In genomic region chr5:134175874-134176522, GRCh38 we compare ENCODE assay signal across 8 cellular contexts. TPM values are rescaled to one million over a fixed set of nuclear protein-coding genes. Genes with fewer than 3 reads are reported as not detected.
A peak's percentile ranks its signal among the peaks of the same experiment; 100 is the strongest.
DNase-seq lines count a peak whose midpoint lies in the region; ATAC-seq, FAIRE-seq and TF ChIP-seq lines count a peak whose summit lies in the region.

No MANE protein-coding gene starts in this region.

- H3K9ac ChIP-seq in SU-DHL-6 (ENCODE audit: low read length) (peak overlapping the region; percentile 87), H1 (replicated peaks in 1 of 4; ENCODE audit: extremely low read depth in 1 of 4, low read depth in 3 of 4, low read length in 3 of 4) (peak overlapping the region; percentile 90 to 96 (median 94)), mucosa of rectum (ENCODE audit: low read depth in 1 of 2, low read length in 2 of 2) (peak overlapping the region; percentile 93 to 99)

- H2BK20ac ChIP-seq in H1 (ENCODE audit: low read length), result no peak overlapping the region

- peaks cover 0 to 3% (median 0%) of the 10 kb centered on the region in 4 experiments; a peak in 4 of 7 replicates for H3K4me1 ChIP-seq in H1 (replicated peaks in 1 of 4; ENCODE audit: control insufficient read depth in 3 of 4, insufficient read depth in 4 of 4, low read length in 3 of 4)
- peaks cover 28 to 37% of the 10 kb centered on the region in 2 donors for H3K4me1 ChIP-seq in mucosa of rectum (ENCODE audit: control insufficient read depth in 2 of 2, insufficient read depth in 2 of 2, low read length in 2 of 2)

- H3K36me3 ChIP-seq in SU-DHL-6 (ENCODE audit: low read length) (0 out of 2 replicates have a peak, but pooled peaks cover 2% of the 10 kb centered on the region), H1 (ENCODE audit: control insufficient read depth in 2 of 4, insufficient read depth in 4 of 4, low read length in 3 of 4) (peaks cover 0 to 15% (median 7%) of the 10 kb centered on the region in 4 experiments; a peak in 3 of 8 replicates), mucosa of rectum (ENCODE audit: control insufficient read depth in 2 of 2, insufficient read depth in 2 of 2, low read length in 2 of 2) (peaks cover 8 to 10% of the 10 kb centered on the region in 2 donors)

- no peak overlapping the region for H2AK5ac ChIP-seq in H1 (ENCODE audit: low read depth, low read length)

- ATAC-seq in HG03103 (IDR thresholded peaks at IDR 0.05; ENCODE audit: low read depth, unreplicated experiment), result peak; percentile 6

- H3K79me1 ChIP-seq in H1 (ENCODE audit: low read depth, low read length), result no peaks in the 10 kb centered on the region; the same call in 1 of the 2 replicates

- peaks cover 36% of the 10 kb centered on the region for H3K79me2 ChIP-seq in SU-DHL-6 (ENCODE audit: insufficient read depth, low read length)
- H3K79me2 ChIP-seq in H1 (ENCODE audit: control insufficient read depth in 1 of 2, insufficient read depth in 2 of 2, low read length in 2 of 2), result peaks cover 14 to 47% of the 10 kb centered on the region in 2 experiments

- no peak overlapping the region for H2AFZ ChIP-seq in SU-DHL-6 (ENCODE audit: low read depth, low read length, severe bottlenecking)
- no peak overlapping the region for H2AFZ ChIP-seq in H1 (ENCODE audit: low read length)

- no peak overlapping the region for H3K18ac ChIP-seq in H1 (ENCODE audit: extremely low read depth, low read length)

- peaks cover 9% of the 10 kb centered on the region; the same call in 1 of the 2 replicates for H4K20me1 ChIP-seq in SU-DHL-6 (ENCODE audit: low read depth, low read length)
- H4K20me1 ChIP-seq in H1 (replicated peaks in 1 of 2; ENCODE audit: control insufficient read depth in 1 of 2, insufficient read depth in 2 of 2, low read length in 2 of 2), result peaks cover 2 to 8% of the 10 kb centered on the region in 2 experiments

- no peak overlapping the region for H3K14ac ChIP-seq in H1 (ENCODE audit: insufficient read length)

- H2BK120ac ChIP-seq in H1 (replicated peaks; ENCODE audit: low read depth, low read length), result no peak overlapping the region

- H3K56ac ChIP-seq in H1 (replicated peaks; ENCODE audit: insufficient read length, low read depth, low read length), result no peak overlapping the region

- POLR2A ChIA-PET in H1 (lab: Charles Lee; ENCODE audit: partially characterized antibody), result interaction anchor here (0.6 to 4.9 kb wide), 50 partner anchors 8 to 472 kb away, joined by 3 to 58 read pairs (median 5); partner anchors contain the start of genes PPP2CA, SEC24A, TCF7 and UBE2B

- H3K9me2 ChIP-seq in SU-DHL-6 (replicated peaks; ENCODE audit: insufficient read depth, low read length), result no peaks in the 10 kb centered on the region

- CTCF ChIA-PET in H1 (lab: Charles Lee; ENCODE audit: partially characterized antibody), result no interaction called here

- H3K27ac ChIP-seq in SU-DHL-6 (ENCODE audit: low read depth, low read length) (peak overlapping the region; percentile 78), H1 (ENCODE audit: low read depth, low read length) (no peak overlapping the region), mucosa of rectum (ENCODE audit: low read depth in 2 of 2, low read length in 2 of 2) (peak overlapping the region; percentile 98 to 99)

- H3K4me3 ChIP-seq in SU-DHL-6 (ENCODE audit: insufficient read depth, low read length, poor library complexity, severe bottlenecking) (peak overlapping the region; percentile 79), H1 (ENCODE audit: extremely low read depth in 1 of 4, insufficient read depth in 2 of 4, low read depth in 3 of 4, low read length in 4 of 4) (peak overlapping the region; percentile 63 to 95 (median 84)), mucosa of rectum (ENCODE audit: low read length in 2 of 2) (peak overlapping the region; percentile 94 to 95)

- no peak overlapping the region for H4K8ac ChIP-seq in H1 (ENCODE audit: extremely low read depth, insufficient read depth, low read length)

- no peaks in the 10 kb centered on the region for H3K27me3 ChIP-seq in SU-DHL-6 (ENCODE audit: low read length)
- H3K27me3 ChIP-seq in H1 (replicated peaks in 1 of 4; ENCODE audit: control insufficient read depth in 3 of 4, extremely low read depth in 1 of 4, insufficient read depth in 3 of 4, low read length in 3 of 4), result no peaks in the 10 kb centered on the region
- no peaks in the 10 kb centered on the region for H3K27me3 ChIP-seq in mucosa of rectum (ENCODE audit: control insufficient read depth in 2 of 2, insufficient read depth in 2 of 2, low read length in 2 of 2)

- peak; percentile 21 for DNase-seq in ACHN
- no peak for DNase-seq in GM18507 (ENCODE audit: extremely low spot score, insufficient read length, low read depth)
- no peak for DNase-seq in H1 (ENCODE audit: low read depth in 1 of 2, low spot score in 2 of 2)
- DNase-seq in NCI-H510A (lab: John Stamatoyannopoulos, UW), result no peak
- no peak for DNase-seq in mucosa of gallbladder (ENCODE audit: low spot score)

- H3F3A ChIP-seq in SU-DHL-6 (ENCODE audit: insufficient read depth), result peaks cover 9% of the 10 kb centered on the region

- in situ Hi-C loops in ACHN (cut with HindIII; ENCODE audit: low pct_ligation_motif_present, low pct_unique_long_range_greater_than_20kb, low sequenced_read_pairs), result no loop called here

- H2BK15ac ChIP-seq in H1 (ENCODE audit: low read length), result no peak overlapping the region

- no peak overlapping the region for H3K23ac ChIP-seq in H1 (ENCODE audit: insufficient read length)

- no peak for TF ChIP-seq RAD21 in H1 (IDR thresholded peaks at IDR 0.05 in 1 of 2, conservative IDR thresholded peaks at IDR 0.05 in 1 of 2; ENCODE audit: low read depth in 2 of 2, low read length in 2 of 2)

- TF ChIP-seq POLR2A in H1 (IDR thresholded peaks at IDR 0.05; ENCODE audit: control extremely low read depth in 1 of 2, low read depth in 2 of 2, low read length in 2 of 2), result no peak

- no peak overlapping the region for H2BK12ac ChIP-seq in H1 (ENCODE audit: low read depth, low read length)

- no peak overlapping the region for H3K4ac ChIP-seq in H1 (replicated peaks; ENCODE audit: insufficient read length, low read depth, low read length)

- H4K91ac ChIP-seq in H1 (replicated peaks; ENCODE audit: insufficient read length, low read length), result no peak overlapping the region

- TF ChIP-seq CTCF in SU-DHL-6 (IDR thresholded peaks at IDR 0.05; ENCODE audit: insufficient read depth, low read length, poor library complexity, severe bottlenecking), result no peak
- no peak for TF ChIP-seq CTCF in H1 (IDR thresholded peaks at IDR 0.05; ENCODE audit: control extremely low read depth in 1 of 3, insufficient read depth in 1 of 3, low read depth in 1 of 3, low read length in 3 of 3)

- peak overlapping the region; percentile 99 for H3K4me2 ChIP-seq in SU-DHL-6 (ENCODE audit: low read depth, low read length, poor library complexity, severe bottlenecking)
- peak overlapping the region; percentile 90 to 93 for H3K4me2 ChIP-seq in H1 (ENCODE audit: insufficient read depth in 1 of 2, low read depth in 2 of 2, low read length in 2 of 2)

- H4K5ac ChIP-seq in H1 (ENCODE audit: insufficient read length, low read depth, low read length), result no peak overlapping the region

- H3K23me2 ChIP-seq in H1 (ENCODE audit: low read depth, low read length), result peaks cover 3% of the 10 kb centered on the region

- TF ChIP-seq EP300 in H1 (IDR thresholded peaks at IDR 0.05; ENCODE audit: borderline replicate concordance in 1 of 2, low read depth in 2 of 2, low read length in 2 of 2), result no peak

- FAIRE-seq in GM18507 (lab: Jason Lieb, UNC), result peak; percentile 62
- no peak for FAIRE-seq in H1 (lab: Jason Lieb, UNC)

- WGBS in H1 (ENCODE audit: extremely low coverage in 1 of 2, insufficient coverage in 1 of 2, insufficient read length in 1 of 2, insufficient replicate concordance in 2 of 2, low coverage in 1 of 2, low lambda C conversion rate in 2 of 2, missing lambda C conversion rate in 1 of 2), 2 experiments, result 3% methylated on average over 31 of the region's 32 CpGs; no CpG with 5 or more reads in 1 of the 2 experiments

- H2BK5ac ChIP-seq in H1 (ENCODE audit: low read depth, low read length), result peak overlapping the region; percentile 95; the same call in 1 of the 2 replicates

- H3K9me3 ChIP-seq in SU-DHL-6 (ENCODE audit: insufficient read depth, low read length) (no peaks in the 10 kb centered on the region), H1 (ENCODE audit: insufficient read depth in 2 of 2, low read depth in 1 of 2, low read length in 1 of 2) (no peaks in the 10 kb centered on the region), mucosa of rectum (ENCODE audit: control insufficient read depth in 2 of 2, low read length in 2 of 2) (no peaks in the 10 kb centered on the region)

TF ChIP-seq in H1, 55 proteins besides CTCF, POLR2A, EP300 and RAD21 (continues in another document):
- TF ChIP-seq SAP30 (IDR thresholded peaks at IDR 0.05; ENCODE audit: insufficient read depth, insufficient replicate concordance, low read length) (no peak), BRCA1 (IDR thresholded peaks at IDR 0.05; ENCODE audit: low read depth, low read length) (no peak), CHD1 (IDR thresholded peaks at IDR 0.05; ENCODE audit: low read depth, low read length) (no peak), HDAC2 (IDR thresholded peaks at IDR 0.05; ENCODE audit: borderline replicate concordance in 1 of 2, low read depth in 2 of 2, low read length in 2 of 2) (no peak), CHD2 (IDR thresholded peaks at IDR 0.05; ENCODE audit: low read length) (no peak)

RNA-seq across cellular contexts. Expression of gene SKP1, which starts 0.8 kb away (rescaled TPM):
- 326 and 332 TPM in 2 replicates for total RNA-seq in H1 (2021; fragmentation: NEBNext Ultra II Directional; extraction: Animal tissue kit (Norgen Biotek cat#: 25700))
- polyA plus RNA-seq in H1 (2011; rRNA removed), result 86.4 and 163 TPM in 2 replicates
- 268 TPM for polyA plus RNA-seq in H1 (2011; cell fraction: cytosol; rRNA removed)
- 62.2 TPM for polyA plus RNA-seq in H1 (2011; cell fraction: nucleus; rRNA removed)
- polyA plus RNA-seq in H1 (2012, experiment 1 of 2), result 368 to 573 TPM (median 403 TPM) in 4 replicates
- polyA plus RNA-seq in H1 (2012, experiment 2 of 2), result 106 TPM
- polyA plus RNA-seq in H1 (2013, experiment 1 of 2), result 502 TPM
- 505 TPM for polyA plus RNA-seq in H1 (2013, experiment 2 of 2)
- polyA minus RNA-seq in H1 (2011; rRNA and poly(A)+ RNA removed), result 126 and 158 TPM in 2 replicates
- 107 TPM for polyA minus RNA-seq in H1 (2011; cell fraction: cytosol; rRNA and poly(A)+ RNA removed)
- 64.5 TPM for polyA minus RNA-seq in H1 (2011; cell fraction: nucleus; rRNA and poly(A)+ RNA removed)
- total RNA-seq in mucosa of gallbladder, result 340 TPM

RNA-seq across cellular contexts. Expression of gene PPP2CA, which starts 49.9 kb away (rescaled TPM):
- 205 and 211 TPM in 2 replicates for total RNA-seq in H1 (2021; fragmentation: NEBNext Ultra II Directional; extraction: Animal tissue kit (Norgen Biotek cat#: 25700))
- 75.0 and 105 TPM in 2 replicates for polyA plus RNA-seq in H1 (2011; rRNA removed)
- 208 TPM for polyA plus RNA-seq in H1 (2011; cell fraction: cytosol; rRNA removed)
- polyA plus RNA-seq in H1 (2011; cell fraction: nucleus; rRNA removed), result 72.2 TPM
- polyA plus RNA-seq in H1 (2012, experiment 1 of 2), result 191 to 217 TPM (median 207 TPM) in 4 replicates
- 8.6 TPM for polyA plus RNA-seq in H1 (2012, experiment 2 of 2)
- 48.5 TPM for polyA plus RNA-seq in H1 (2013, experiment 1 of 2)
- 48.1 TPM for polyA plus RNA-seq in H1 (2013, experiment 2 of 2)
- polyA minus RNA-seq in H1 (2011; rRNA and poly(A)+ RNA removed), result 123 and 127 TPM in 2 replicates
- 137 TPM for polyA minus RNA-seq in H1 (2011; cell fraction: cytosol; rRNA and poly(A)+ RNA removed)
- polyA minus RNA-seq in H1 (2011; cell fraction: nucleus; rRNA and poly(A)+ RNA removed), result 47.4 TPM
- total RNA-seq in mucosa of gallbladder, result 108 TPM
